ENCODE assay signal across 13 cellular contexts in the genomic region with DNA sequence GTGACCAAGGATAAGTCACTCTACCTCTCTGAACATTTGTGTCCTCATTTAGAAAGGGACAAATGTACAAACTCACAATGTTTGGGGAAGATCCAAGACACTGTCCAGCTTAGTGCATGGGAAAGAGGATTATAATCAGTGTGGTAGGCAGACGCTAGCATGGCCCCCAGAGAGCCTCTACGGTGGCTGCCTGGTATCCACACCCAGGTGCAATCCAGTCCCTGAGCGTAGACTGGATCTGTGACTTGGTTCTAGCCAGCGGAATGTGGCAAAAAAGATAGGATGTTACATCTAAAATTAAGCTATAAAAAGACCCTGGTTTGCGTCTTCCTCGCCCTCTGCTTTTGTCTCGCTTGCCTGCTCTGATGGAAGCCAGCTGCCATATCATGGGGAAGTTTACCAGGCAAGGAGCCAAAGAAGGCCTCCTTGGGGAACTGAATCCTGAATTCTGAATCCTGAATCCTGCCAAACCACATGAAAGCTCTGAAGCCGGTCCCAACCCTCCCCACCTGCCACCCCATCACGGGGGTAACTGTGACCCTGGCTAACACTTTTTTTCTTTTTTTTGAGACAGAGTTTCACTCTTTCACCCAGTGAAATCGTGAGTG. TPM values are rescaled to one million over a fixed set of nuclear protein-coding genes. Genes with fewer than 3 reads are reported as not detected.
DNase-seq lines count a peak whose midpoint lies in the region; ATAC-seq lines count a peak whose summit lies in the region.
"Had no signal": no experiment of that assay in that cellular context is flagged by ENCODE, and none has a peak within 500 bp of the region (broad histone marks: within the 10 kb centered on the region; RNA-seq: fewer than 3 reads in every experiment).

No MANE protein-coding gene starts in this region.

- peaks cover 30% of the 10 kb centered on the region for H3K4me1 ChIP-seq in stomach smooth muscle (ENCODE audit: control insufficient read depth, insufficient read depth, low read length)

- H3K27ac ChIP-seq in stomach smooth muscle (ENCODE audit: low read length), result peak overlapping the region; percentile 58

- H3K36me3 ChIP-seq in stomach smooth muscle (ENCODE audit: control insufficient read depth in 2 of 2, insufficient read depth in 2 of 2, low read length in 2 of 2), result no peaks in the 10 kb centered on the region
- no peaks in the 10 kb centered on the region for H3K36me3 ChIP-seq in H7 (replicated peaks; ENCODE audit: control insufficient read depth, insufficient read depth, low read length)

- no peak for ATAC-seq in HG03565 (IDR thresholded peaks at IDR 0.05; ENCODE audit: unreplicated experiment)
- ATAC-seq in HG03039 (IDR thresholded peaks at IDR 0.05; ENCODE audit: unreplicated experiment), result no peak
- ATAC-seq: HCT116 had no signal

- H3K27me3 ChIP-seq in stomach smooth muscle (ENCODE audit: control insufficient read depth in 1 of 2, insufficient read depth in 2 of 2, low read length in 2 of 2) (no peaks in the 10 kb centered on the region), H7 (ENCODE audit: control insufficient read depth, insufficient read depth, low read length) (no peaks in the 10 kb centered on the region)

- no peaks in the 10 kb centered on the region for H3K9me3 ChIP-seq in stomach smooth muscle (ENCODE audit: control insufficient read depth in 2 of 2, low read length in 2 of 2)

- H3K4me3 ChIP-seq in stomach smooth muscle (ENCODE audit: low read length in 2 of 2), result peak overlapping the region in 1 of 2 donors; percentile 49
- H3K4me3 ChIP-seq in H7 (ENCODE audit: insufficient read depth, low read depth, low read length), result no peak overlapping the region

- peak; percentile 14 for DNase-seq in M059J (ENCODE audit: low read depth)
- peak; percentile 39 for DNase-seq in brain pericyte (ENCODE audit: low read depth, low spot score)
- peak; percentile 76 for DNase-seq in hepatic stellate cell (ENCODE audit: low spot score)
- no peak for DNase-seq in H7
- DNase-seq in ecto neural progenitor cell (ENCODE audit: low spot score), result no peak
- DNase-seq: activated CD4-positive, alpha-beta T cell treated with anti-CD3 and anti-CD28 coated beads for 1 hour; activated naive CD4-positive, alpha-beta T cell treated with Interleukin-2 at 50 U/mL for 16 hours; NCI-H1930 had no signal

- no peak overlapping the region for H3K9ac ChIP-seq in stomach smooth muscle (ENCODE audit: low read length in 2 of 2)

RNA-seq across cellular contexts. Expression of a gene that starts 51.6 kb away (rescaled TPM):
- 0.81 and 1.2 TPM in 2 replicates for total RNA-seq in M059J (2014; rRNA removed; shearing (Covaris generic))
- total RNA-seq in H7 (2014; rRNA removed; shearing (Covaris generic)), result 0.18 and 0.38 TPM in 2 replicates
- total RNA-seq: lung microvascular endothelial cell had no signal

Comparison
In these comparisons a context has a peak if more than half of its experiments do, and no peak if none do; other contexts are left out.
1. DNase-seq: peak in M059J (single experiment), brain pericyte (single experiment) and hepatic stellate cell (single experiment); none in H7 (single experiment) and ecto neural progenitor cell (single experiment).